ENCODE assay signal across 34 cellular contexts in genomic region chr3:119594066-119594465, GRCh38. TPM values are rescaled to one million over a fixed set of nuclear protein-coding genes. Genes with fewer than 3 reads are reported as not detected.
"Had no signal": no experiment of that assay in that cellular context is flagged by ENCODE, and none has a peak within 500 bp of the region (broad histone marks: within the 10 kb centered on the region; RNA-seq: fewer than 3 reads in every experiment).

No MANE protein-coding gene starts in this region.

- H3K4me3 Mint-ChIP-seq: activated CD4-positive, alpha-beta memory T cell treated with anti-CD3 and anti-CD28 coated beads for 36 hours; activated CD4-positive, alpha-beta T cell treated with anti-CD3 and anti-CD28 coated beads for 36 hours; activated CD4-positive, alpha-beta T cell treated with anti-CD3 and anti-CD28 coated beads, Interleukin-2, amount 10 ng/mL, durations not matched to agents 7 days and 5 days; activated CD8-positive, alpha-beta memory T cell treated with anti-CD3 and anti-CD28 coated beads, Interleukin-2, amount 10 ng/mL, durations not matched to agents 7 days and 5 days; activated CD8-positive, alpha-beta T cell treated with anti-CD3 and anti-CD28 coated beads, Interleukin-2, amount 10 ng/mL, durations not matched to agents 7 days and 5 days; activated naive CD4-positive, alpha-beta T cell treated with anti-CD3 and anti-CD28 coated beads, Interleukin-2, amount 10 ng/mL, durations not matched to agents 7 days and 5 days; activated naive CD4-positive, alpha-beta T cell treated with anti-CD3 and anti-CD28 coated beads, Interleukin-2, amount 50 U/mL, for 24 hours; activated naive CD8-positive, alpha-beta T cell; activated naive CD8-positive, alpha-beta T cell treated with anti-CD3 and anti-CD28 coated beads, Interleukin-2, amount 10 ng/mL, durations not matched to agents 7 days and 5 days; activated naive CD8-positive, alpha-beta T cell treated with anti-CD3 and anti-CD28 coated beads, Interleukin-2, amount 50 U/mL, for 24 hours; activated T-cell treated with anti-CD3 and anti-CD28 coated beads, Interleukin-2, amount 50 U/mL, for 24 hours; brain; T-helper 1 cell treated with Interleukin-12 subunit alpha and Interleukin-12 subunit beta and Interleukin-4 antibody, amounts not matched to agents 30 μg/mL and 1 μg/mL, for 36 hours; T-helper 2 cell treated with Interferon-gamma antibody and Interleukin-4, amounts not matched to agents 5 μg/mL and 100 μg/mL, for 36 hours; WTC11 had no signal

- H3K9me3 ChIP-seq: ascending aorta had no signal

- H3K9me3 Mint-ChIP-seq: activated naive CD4-positive, alpha-beta T cell treated with anti-CD3 and anti-CD28 coated beads, Interleukin-2, amount 50 U/mL, for 24 hours had no signal

- H3K36me3 ChIP-seq: ascending aorta, WERI-Rb-1 had no signal

- H3K27ac Mint-ChIP-seq: activated CD4-positive, alpha-beta memory T cell treated with anti-CD3 and anti-CD28 coated beads for 36 hours; activated CD4-positive, alpha-beta T cell treated with anti-CD3 and anti-CD28 coated beads for 36 hours; activated CD4-positive, alpha-beta T cell treated with anti-CD3 and anti-CD28 coated beads, Interleukin-2, amount 10 ng/mL, durations not matched to agents 7 days and 5 days; activated CD8-positive, alpha-beta memory T cell treated with anti-CD3 and anti-CD28 coated beads, Interleukin-2, amount 10 ng/mL, durations not matched to agents 7 days and 5 days; activated CD8-positive, alpha-beta T cell treated with anti-CD3 and anti-CD28 coated beads, Interleukin-2, amount 10 ng/mL, durations not matched to agents 7 days and 5 days; activated naive CD4-positive, alpha-beta T cell treated with anti-CD3 and anti-CD28 coated beads, Interleukin-2, amount 10 ng/mL, durations not matched to agents 7 days and 5 days; activated naive CD4-positive, alpha-beta T cell treated with anti-CD3 and anti-CD28 coated beads, Interleukin-2, amount 50 U/mL, for 24 hours; activated naive CD8-positive, alpha-beta T cell; activated naive CD8-positive, alpha-beta T cell treated with anti-CD3 and anti-CD28 coated beads, Interleukin-2, amount 10 ng/mL, durations not matched to agents 7 days and 5 days; activated naive CD8-positive, alpha-beta T cell treated with anti-CD3 and anti-CD28 coated beads, Interleukin-2, amount 50 U/mL, for 24 hours; activated T-cell treated with anti-CD3 and anti-CD28 coated beads, Interleukin-2, amount 50 U/mL, for 24 hours; activated T-helper 2 cell treated with anti-CD3 and anti-CD28 coated beads, Interferon-gamma antibody, Interleukin-2, Interleukin-4, amounts not matched to agents 10 μg/mL and 5 μg/mL and 100 μg/mL, durations not matched to agents 14 hours and 24 hours and 36 hours; brain; T-helper 1 cell treated with Interleukin-12 subunit alpha and Interleukin-12 subunit beta and Interleukin-4 antibody, amounts not matched to agents 30 μg/mL and 1 μg/mL, for 36 hours; T-helper 2 cell treated with Interferon-gamma antibody and Interleukin-4, amounts not matched to agents 5 μg/mL and 100 μg/mL, for 36 hours; WTC11 had no signal

- H3K36me3 Mint-ChIP-seq: activated naive CD8-positive, alpha-beta T cell; brain; WTC11 had no signal

- H3K4me1 ChIP-seq: ascending aorta had no signal

- DNase-seq: activated CD4-positive, alpha-beta memory T cell treated with anti-CD3 and anti-CD28 coated beads for 36 hours; activated CD4-positive, alpha-beta T cell treated with anti-CD3 and anti-CD28 coated beads for 1 hour; activated CD4-positive, alpha-beta T cell treated with anti-CD3 and anti-CD28 coated beads for 36 hours; activated CD4-positive, alpha-beta T cell treated with anti-CD3 and anti-CD28 coated beads for 48 hours; activated CD4-positive, alpha-beta T cell treated with anti-CD3 and anti-CD28 coated beads, Interleukin-2, amount 10 ng/mL, durations not matched to agents 7 days and 5 days; activated CD4-positive, CD25-positive, alpha-beta regulatory T cell; activated CD8-positive, alpha-beta memory T cell treated with anti-CD3 and anti-CD28 coated beads for 24 hours; activated CD8-positive, alpha-beta memory T cell treated with anti-CD3 and anti-CD28 coated beads, Interleukin-2, amount 10 ng/mL, durations not matched to agents 7 days and 5 days; activated CD8-positive, alpha-beta memory T cell treated with anti-CD3 and anti-CD28 coated beads, Interleukin-2, amount 50 U/mL, for 48 hours; activated CD8-positive, alpha-beta T cell treated with anti-CD3 and anti-CD28 coated beads, Interleukin-2, amount 10 ng/mL, durations not matched to agents 7 days and 5 days; activated effector memory CD4-positive, alpha-beta T cell treated with Interleukin-2 at 50 U/mL for 16 hours; activated gamma-delta T cell; activated naive CD4-positive, alpha-beta T cell treated with anti-CD3 and anti-CD28 coated beads, Interleukin-2, amount 10 ng/mL, durations not matched to agents 7 days and 5 days; activated naive CD4-positive, alpha-beta T cell treated with Interleukin-2 at 50 U/mL for 16 hours; activated naive CD8-positive, alpha-beta T cell treated with anti-CD3 and anti-CD28 coated beads, Interleukin-2, amount 10 ng/mL, durations not matched to agents 7 days and 5 days; activated naive CD8-positive, alpha-beta T cell treated with anti-CD3 and anti-CD28 coated beads, Interleukin-2, amount 50 U/mL, for 24 hours; activated T-cell treated with anti-CD3 and anti-CD28 coated beads, Interleukin-2, amount 50 U/mL, for 24 hours; activated T-cell treated with anti-CD3 and anti-CD28 coated beads, Interleukin-2, amount 50 U/mL, for 48 hours; amygdala; anterior cingulate cortex; central memory CD4-positive, alpha-beta T cell; T-helper 1 cell; T-helper 2 cell; T-helper 9 cell; WERI-Rb-1 had no signal

- H3K4me3 ChIP-seq: ascending aorta had no signal

- ATAC-seq: activated CD4-positive, alpha-beta T cell treated with anti-CD3 and anti-CD28 coated beads for 36 hours; activated CD4-positive, CD25-positive, alpha-beta regulatory T cell treated with anti-CD3 and anti-CD28 coated beads, Interleukin-2, amount 50 U/mL, for 24 hours; activated CD8-positive, alpha-beta memory T cell treated with anti-CD3 and anti-CD28 coated beads, Interleukin-2, amount 10 ng/mL, durations not matched to agents 7 days and 5 days; activated CD8-positive, alpha-beta T cell treated with anti-CD3 and anti-CD28 coated beads, Interleukin-2, amount 10 ng/mL, durations not matched to agents 7 days and 5 days; activated naive CD8-positive, alpha-beta T cell treated with anti-CD3 and anti-CD28 coated beads, Interleukin-2, amount 50 U/mL, for 24 hours; WTC11 had no signal

- H3K27me3 ChIP-seq: ascending aorta had no signal

- H3K27ac ChIP-seq: ascending aorta, WERI-Rb-1 had no signal

RNA-seq across cellular contexts. Expression of gene PLA1A, which starts 3.6 kb away (rescaled TPM):
- total RNA-seq: activated CD4-positive, alpha-beta T cell treated with anti-CD3 and anti-CD28 coated beads for 36 hours; activated CD4-positive, alpha-beta T cell treated with anti-CD3 and anti-CD28 coated beads, Interleukin-2, amount 10 ng/mL, durations not matched to agents 7 days and 5 days; activated CD8-positive, alpha-beta T cell treated with anti-CD3 and anti-CD28 coated beads, Interleukin-2, amount 10 ng/mL, durations not matched to agents 7 days and 5 days; activated T-helper 2 cell treated with anti-CD3 and anti-CD28 coated beads, Interferon-gamma antibody, Interleukin-2, Interleukin-4, amounts not matched to agents 10 μg/mL and 5 μg/mL and 100 μg/mL, durations not matched to agents 14 hours and 24 hours and 36 hours; WTC11 had no signal
